In the genomic region with DNA sequence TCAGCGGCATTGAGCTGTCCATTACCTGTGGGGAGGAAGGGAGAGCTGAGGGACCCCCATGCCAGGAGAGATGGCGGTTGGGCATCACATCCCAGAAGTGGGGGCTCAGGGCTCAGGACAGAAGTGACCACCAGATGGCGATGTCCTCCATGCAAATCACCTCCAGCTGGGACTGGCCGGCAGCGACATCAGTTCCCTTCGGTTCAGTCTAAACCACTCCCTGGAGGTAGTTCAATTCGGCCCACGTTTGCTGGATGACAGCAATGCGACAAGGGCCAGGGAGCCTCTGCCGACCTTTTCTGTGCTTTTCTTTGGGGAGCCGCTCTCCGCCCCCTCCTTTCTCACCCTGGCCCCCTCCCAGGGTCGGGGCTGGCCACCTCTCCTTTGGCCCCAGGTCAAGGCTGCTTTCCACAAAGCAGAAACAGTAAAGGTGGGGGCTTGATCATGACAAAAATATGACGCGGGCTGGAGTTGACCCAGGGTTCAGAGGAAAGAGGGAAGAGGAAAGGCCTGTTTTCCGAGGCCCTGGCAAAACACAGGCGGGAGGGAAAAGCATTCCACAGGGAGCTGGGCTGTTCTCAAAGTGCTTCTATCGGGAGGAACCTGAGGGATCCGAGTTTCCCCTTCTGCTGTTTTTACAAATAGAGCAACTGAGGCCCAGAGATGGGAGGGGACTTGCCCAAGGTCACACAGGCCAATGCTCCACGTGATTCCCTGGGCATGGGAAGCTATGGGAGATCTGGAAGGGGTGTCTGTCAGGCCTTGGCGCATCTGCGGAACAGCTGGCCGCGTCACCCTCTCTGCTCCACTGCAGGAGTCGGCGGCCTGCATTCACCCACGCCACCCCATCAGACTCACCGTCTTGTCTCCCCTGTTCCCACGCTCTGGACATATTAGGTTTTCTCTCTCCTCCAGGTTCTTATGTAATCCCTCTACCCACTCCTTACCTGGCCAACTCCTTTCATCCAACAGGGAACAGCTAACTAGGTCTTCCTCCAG, we compare ENCODE assay signal across 1 cellular context.
TF ChIP-seq lines count a peak whose summit lies in the region.

No MANE protein-coding gene starts in this region.

TF ChIP-seq in IMR-90, 13 proteins besides CTCF, POLR2A, EP300 and RAD21 (continued from another document):
- no peak for TF ChIP-seq ELK1 (IDR thresholded peaks at IDR 0.05; ENCODE audit: borderline replicate concordance, low read depth, low read length)
- no peak for TF ChIP-seq MXI1 (IDR thresholded peaks at IDR 0.05; ENCODE audit: borderline replicate concordance, low read depth, low read length)
- TF ChIP-seq MAZ (IDR thresholded peaks at IDR 0.05; ENCODE audit: borderline replicate concordance, low read depth, low read length), result peak; percentile 87
- no peak for TF ChIP-seq RCOR1 (IDR thresholded peaks at IDR 0.05; ENCODE audit: insufficient replicate concordance, low read length)
- no peak for TF ChIP-seq NFE2L2 (IDR thresholded peaks at IDR 0.05; ENCODE audit: low read depth, low read length)
- TF ChIP-seq CHD1 (IDR thresholded peaks at IDR 0.05; ENCODE audit: low read depth, low read length), result no peak
- peak; percentile 99 for TF ChIP-seq SMC3 (IDR thresholded peaks at IDR 0.05; ENCODE audit: low read depth, low read length)
